In genomic region chr16:11712122-11712521, GRCh38 we compare ENCODE assay signal across 1 cellular context.
TF ChIP-seq lines count a peak whose summit lies in the region.

No MANE protein-coding gene starts in this region.

TF ChIP-seq in GM12878, 131 proteins besides CTCF, POLR2A, EP300 and RAD21:
- no peak for TF ChIP-seq POU2F2 (IDR thresholded peaks at IDR 0.05; ENCODE audit: borderline replicate concordance, low read depth, low read length)
- no peak for TF ChIP-seq JUND (IDR thresholded peaks at IDR 0.05; ENCODE audit: low read depth, low read length)
- no peak for TF ChIP-seq NFXL1 (IDR thresholded peaks at IDR 0.05; ENCODE audit: borderline replicate concordance)
- no peak for TF ChIP-seq HDAC6 (IDR thresholded peaks at IDR 0.05; ENCODE audit: unreplicated experiment)
- TF ChIP-seq MEF2B (IDR thresholded peaks at IDR 0.05; ENCODE audit: partially characterized antibody, poor library complexity, severe bottlenecking), result no peak
- no peak for TF ChIP-seq CREB1 (IDR thresholded peaks at IDR 0.05; ENCODE audit: low read depth)
- no peak for TF ChIP-seq RCOR1 (conservative IDR thresholded peaks at IDR 0.05; ENCODE audit: low read depth, low read length)
- no peak for TF ChIP-seq PAX5 (IDR thresholded peaks at IDR 0.05; ENCODE audit: borderline replicate concordance, low read depth, low read length)
- no peak for TF ChIP-seq HDAC2 (IDR thresholded peaks at IDR 0.05)
